1 cellular context compared by ENCODE assay signal in genomic region chr10:122953827-122954730, GRCh38.
A peak's percentile ranks its signal among the peaks of the same experiment; 100 is the strongest.
TF ChIP-seq lines count a peak whose summit lies in the region.

Gene C10orf88, minus strand, starts transcription at chr10:122954227. Its CDS starts 49 bp downstream, at chr10:122954178.

TF ChIP-seq in HepG2, 621 proteins besides CTCF, POLR2A, EP300 and RAD21 (continued from another document):
- no peak; the same call in 1 of the 2 replicates for TF ChIP-seq ZNF512 (CRISPR knock-in tag; IDR thresholded peaks at IDR 0.05)
- TF ChIP-seq ZNF160 (CRISPR knock-in tag; IDR thresholded peaks at IDR 0.05), result peak; percentile 96
- TF ChIP-seq ATF6 (CRISPR knock-in tag; conservative IDR thresholded peaks at IDR 0.05), result no peak
- peak; percentile 80 for TF ChIP-seq AKAP8 (CRISPR knock-in tag; IDR thresholded peaks at IDR 0.05)
- peak; percentile 98 for TF ChIP-seq ZNF605 (CRISPR knock-in tag; IDR thresholded peaks at IDR 0.05)
- TF ChIP-seq ZHX2 (IDR thresholded peaks at IDR 0.05; ENCODE audit: low read depth), result peak; percentile 85
- TF ChIP-seq ZHX2 (CRISPR knock-in tag; IDR thresholded peaks at IDR 0.05; ENCODE audit: borderline replicate concordance), result no peak
- TF ChIP-seq RNF219 (CRISPR knock-in tag; IDR thresholded peaks at IDR 0.05), result peak; percentile 53; the same call in 1 of the 2 replicates
- TF ChIP-seq ZNF326 (CRISPR knock-in tag; IDR thresholded peaks at IDR 0.05; ENCODE audit: borderline replicate concordance), result no peak
- peak; percentile 92; the same call in 1 of the 2 replicates for TF ChIP-seq BCL3 (CRISPR knock-in tag; IDR thresholded peaks at IDR 0.05)
- no peak for TF ChIP-seq SRSF4 (IDR thresholded peaks at IDR 0.05; ENCODE audit: low read depth, low read length, poor library complexity, severe bottlenecking)
- TF ChIP-seq ZBTB44 (CRISPR knock-in tag; IDR thresholded peaks at IDR 0.05), result peak; percentile 83; the same call in 1 of the 2 replicates
- peak; percentile 85 for TF ChIP-seq JUN (CRISPR knock-in tag; IDR thresholded peaks at IDR 0.05)
- TF ChIP-seq ZNF34 (CRISPR knock-in tag; IDR thresholded peaks at IDR 0.05; ENCODE audit: borderline replicate concordance), result peak; percentile 99
- 0 out of 2 replicates have a peak, but pooled peaks have one; percentile 23 for TF ChIP-seq STAT5B (CRISPR knock-in tag; IDR thresholded peaks at IDR 0.05)
- 0 out of 2 replicates have a peak, but pooled peaks have one; percentile 39 for TF ChIP-seq CREB1 (IDR thresholded peaks at IDR 0.05)
- TF ChIP-seq CREB1 (CRISPR knock-in tag; IDR thresholded peaks at IDR 0.05), result no peak
- peak; percentile 58 for TF ChIP-seq AHDC1 (CRISPR knock-in tag; IDR thresholded peaks at IDR 0.05; ENCODE audit: borderline replicate concordance)
